ENCODE assay signal across 6 cellular contexts in genomic region chr13:36033035-36033434, GRCh38.
"Had no signal": no experiment of that assay in that cellular context is flagged by ENCODE, and none has a peak within 500 bp of the region (broad histone marks: within the 10 kb centered on the region; RNA-seq: fewer than 3 reads in every experiment).

No MANE protein-coding gene starts in this region.

- H3K9me3 Mint-ChIP-seq: H9 had no signal

- H3K4me3 ChIP-seq: GM23248 had no signal

- H3K27ac ChIP-seq: GM23248, HL-60 had no signal

- H3K4me1 Mint-ChIP-seq: IgD-negative memory B cell had no signal

- H3K36me3 Mint-ChIP-seq: IgD-negative memory B cell had no signal

- H3K27ac Mint-ChIP-seq: IgD-negative memory B cell had no signal

- H2AFZ ChIP-seq: GM23248 had no signal

- H3K4me3 Mint-ChIP-seq: H9, IgD-negative memory B cell had no signal

- H3K27me3 Mint-ChIP-seq: IgD-negative memory B cell had no signal

- DNase-seq: GM23248, H9, HCEC 1CT had no signal

- ATAC-seq: HepG2 had no signal
